15 cellular contexts compared by ENCODE assay signal in the genomic region with DNA sequence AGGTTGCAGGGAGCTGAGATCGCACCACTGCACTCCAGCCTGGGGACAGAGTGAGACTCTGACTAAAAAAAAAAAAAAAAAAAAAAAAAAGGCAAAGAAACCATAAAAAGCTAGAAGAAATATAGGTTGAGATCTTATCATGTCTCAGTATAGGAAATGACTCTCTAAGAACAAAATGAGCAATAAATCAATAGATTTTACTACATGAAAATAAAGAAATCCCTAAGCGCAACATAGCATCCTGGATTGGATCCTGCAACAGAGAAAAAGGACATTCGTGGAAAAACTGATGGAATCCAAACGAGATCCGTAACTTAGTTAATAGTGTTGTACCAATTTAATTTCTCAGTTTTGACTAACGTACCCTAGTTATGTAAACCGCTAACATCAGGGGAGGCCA. TPM values are rescaled to one million over a fixed set of nuclear protein-coding genes. Genes with fewer than 3 reads are reported as not detected.
"Had no signal": no experiment of that assay in that cellular context is flagged by ENCODE, and none has a peak within 500 bp of the region (broad histone marks: within the 10 kb centered on the region; RNA-seq: fewer than 3 reads in every experiment).

No MANE protein-coding gene starts in this region.

- ATAC-seq: left colon had no signal

- H3K27ac Mint-ChIP-seq: activated CD4-positive, alpha-beta memory T cell treated with anti-CD3 and anti-CD28 coated beads for 36 hours; activated naive CD8-positive, alpha-beta T cell treated with anti-CD3 and anti-CD28 coated beads, Interleukin-2, amount 10 ng/mL, durations not matched to agents 7 days and 5 days had no signal

- H3K36me3 Mint-ChIP-seq: activated CD4-positive, alpha-beta memory T cell treated with anti-CD3 and anti-CD28 coated beads for 36 hours; activated naive CD8-positive, alpha-beta T cell treated with anti-CD3 and anti-CD28 coated beads, Interleukin-2, amount 10 ng/mL, durations not matched to agents 7 days and 5 days; naive B cell had no signal

- H3K4me1 Mint-ChIP-seq: naive B cell had no signal

- H3K4me3 Mint-ChIP-seq: activated CD4-positive, alpha-beta memory T cell treated with anti-CD3 and anti-CD28 coated beads for 36 hours; activated naive CD8-positive, alpha-beta T cell treated with anti-CD3 and anti-CD28 coated beads, Interleukin-2, amount 10 ng/mL, durations not matched to agents 7 days and 5 days; naive B cell had no signal

- H3K27ac ChIP-seq: esophagus muscularis mucosa, neutrophil, right atrium auricular region had no signal

- H3K4me3 ChIP-seq: esophagus muscularis mucosa, lung, right atrium auricular region had no signal

- H3K27me3 ChIP-seq: esophagus muscularis mucosa, right atrium auricular region had no signal

- DNase-seq: activated CD4-positive, alpha-beta memory T cell treated with anti-CD3 and anti-CD28 coated beads for 36 hours; activated CD4-positive, CD25-positive, alpha-beta regulatory T cell treated with anti-CD3 and anti-CD28 coated beads, Interleukin-2, amount 50 U/mL, for 72 hours; activated naive CD8-positive, alpha-beta T cell treated with anti-CD3 and anti-CD28 coated beads, Interleukin-2, amount 10 ng/mL, durations not matched to agents 7 days and 5 days; activated T-cell treated with anti-CD3 and anti-CD28 coated beads, Interleukin-2, amount 50 U/mL, for 48 hours; anterior cingulate cortex; glutamatergic neuron; left colon; naive B cell; stimulated activated CD4-positive, alpha-beta T cell treated with anti-CD3 and anti-CD28 coated beads, Interleukin-2, amount 100 ng/mL, for 24 hours had no signal

- H3K36me3 ChIP-seq: esophagus muscularis mucosa, neutrophil, right atrium auricular region had no signal

- H3K9me3 ChIP-seq: neutrophil, right atrium auricular region had no signal

- H3K9me3 Mint-ChIP-seq: activated CD4-positive, alpha-beta memory T cell treated with anti-CD3 and anti-CD28 coated beads for 36 hours; activated naive CD8-positive, alpha-beta T cell treated with anti-CD3 and anti-CD28 coated beads, Interleukin-2, amount 10 ng/mL, durations not matched to agents 7 days and 5 days had no signal

- FAIRE-seq: bronchial epithelial cell had no signal

RNA-seq across cellular contexts. Expression of a gene that starts 35.3 kb away (rescaled TPM):
- total RNA-seq: activated CD4-positive, alpha-beta memory T cell treated with anti-CD3 and anti-CD28 coated beads for 36 hours; activated naive CD8-positive, alpha-beta T cell treated with anti-CD3 and anti-CD28 coated beads, Interleukin-2, amount 10 ng/mL, durations not matched to agents 7 days and 5 days; bronchial epithelial cell; T-helper 1 cell treated with Interleukin-12 subunit alpha and Interleukin-12 subunit beta and Interleukin-4 antibody, amounts not matched to agents 30 ng/mL and 1 ng/mL, for 36 hours had no signal

RNA-seq across cellular contexts. Expression of a gene that starts 45.1 kb away (rescaled TPM):
- total RNA-seq: activated CD4-positive, alpha-beta memory T cell treated with anti-CD3 and anti-CD28 coated beads for 36 hours; T-helper 1 cell treated with Interleukin-12 subunit alpha and Interleukin-12 subunit beta and Interleukin-4 antibody, amounts not matched to agents 30 ng/mL and 1 ng/mL, for 36 hours had no signal
